In the genomic region with DNA sequence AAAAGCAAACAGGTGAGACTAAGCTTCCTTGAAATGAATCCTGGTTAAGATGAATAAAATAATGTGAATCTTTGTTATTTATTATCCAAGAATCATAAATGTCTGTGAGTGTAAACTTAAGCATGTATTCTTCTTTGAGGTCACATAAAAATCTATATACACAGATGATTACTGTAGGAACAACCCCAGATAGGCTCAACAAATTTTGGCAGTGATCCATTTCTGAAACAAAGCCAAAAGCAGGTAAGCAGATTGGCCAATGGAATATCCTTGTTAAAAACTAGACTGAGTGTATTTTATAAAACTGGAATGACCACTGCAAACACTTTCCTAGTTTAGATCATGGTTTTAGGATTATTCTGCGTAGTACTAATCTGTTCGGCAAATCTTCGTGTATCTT, we compare ENCODE assay signal across 23 cellular contexts. TPM values are rescaled to one million over a fixed set of nuclear protein-coding genes. Genes with fewer than 3 reads are reported as not detected.
"Had no signal": no experiment of that assay in that cellular context is flagged by ENCODE, and none has a peak within 500 bp of the region (broad histone marks: within the 10 kb centered on the region; RNA-seq: fewer than 3 reads in every experiment).

No MANE protein-coding gene starts in this region.

- ATAC-seq: HepG2, Panc1, T-cell had no signal

- DNase-seq: IMR-90, Karpas-422, KG1, MM.1S, NCI-H1092 treated with DMSO at 0.1 percent for 48 hours, NCI-H1436, NCI-H187, NCI-H2081, NCI-H2171, NCI-H345, NCI-H446 treated with DMSO at 0.1 percent for 48 hours, NCI-H510A treated with DMSO at 0.1 percent for 48 hours, NCI-H526, NCI-H82, SHP77, SK-N-SH, SW 1271, T-cell had no signal

RNA-seq across cellular contexts. Expression of gene SCYGR5, which starts 11.3 kb away (rescaled TPM):
- total RNA-seq: HepG2, HT1080, IMR-90, M059J, SK-MEL-5, T-cell had no signal

RNA-seq across cellular contexts. Expression of gene SLC19A3, which starts 39.9 kb away (rescaled TPM):
- total RNA-seq: HT1080, M059J had no signal

RNA-seq across cellular contexts. Expression of gene SCYGR6, which starts 46.6 kb away (rescaled TPM):
- total RNA-seq: HepG2, HT1080, IMR-90, M059J, SK-MEL-5, T-cell had no signal

RNA-seq across cellular contexts. Expression of gene SCYGR7, which starts 50.2 kb away (rescaled TPM):
- total RNA-seq: HepG2, HT1080, IMR-90, M059J, SK-MEL-5, T-cell had no signal
